In the genomic region with DNA sequence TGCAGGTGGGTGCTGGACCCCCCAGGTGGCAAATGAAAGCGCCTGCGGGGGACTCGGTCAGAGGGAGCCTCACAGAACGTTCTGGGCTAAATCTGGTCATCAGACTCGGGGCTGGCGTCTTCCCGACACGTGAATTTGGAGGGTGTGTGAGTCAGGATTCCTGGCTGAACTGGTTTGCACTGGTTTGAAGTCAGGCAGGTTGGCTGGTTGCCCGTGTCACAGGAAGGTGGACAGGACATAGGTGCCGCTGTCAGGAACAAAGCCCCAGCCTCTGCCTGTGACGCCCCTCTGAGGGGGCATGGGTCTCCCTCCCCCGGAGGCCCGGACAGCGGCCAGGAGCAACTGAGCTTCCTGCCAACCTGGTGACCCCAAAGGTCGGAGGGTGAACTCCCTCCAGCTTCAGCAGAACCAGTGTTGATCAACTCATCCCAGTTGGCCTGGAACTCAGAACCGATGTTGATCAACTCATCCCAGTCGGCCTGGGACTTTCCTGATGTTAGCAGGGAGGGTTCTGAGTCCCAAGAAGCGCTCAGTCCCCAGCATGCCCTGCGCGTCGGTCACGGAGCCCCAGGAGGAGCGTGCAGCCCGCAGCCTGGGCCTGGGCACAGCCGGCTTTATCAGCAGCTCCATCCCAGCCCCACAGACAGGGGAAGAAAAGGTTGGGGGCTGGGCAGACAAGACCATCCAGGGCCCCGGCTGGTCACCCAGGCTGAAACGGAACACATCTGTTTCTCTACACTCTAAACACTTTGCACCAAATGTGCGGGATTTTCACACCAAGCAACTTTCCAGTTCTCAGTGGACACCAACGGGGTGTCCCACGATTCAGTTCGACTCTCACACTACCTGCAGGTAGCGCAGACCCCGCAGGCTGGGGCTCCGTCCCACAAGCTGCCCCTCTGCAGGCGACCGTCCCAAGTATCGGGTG, we compare ENCODE assay signal across 13 cellular contexts. TPM values are rescaled to one million over a fixed set of nuclear protein-coding genes. Genes with fewer than 3 reads are reported as not detected.
DNase-seq lines count a peak whose midpoint lies in the region; ATAC-seq lines count a peak whose summit lies in the region.
"Had no signal": no experiment of that assay in that cellular context is flagged by ENCODE, and none has a peak within 500 bp of the region (broad histone marks: within the 10 kb centered on the region; RNA-seq: fewer than 3 reads in every experiment).

No MANE protein-coding gene starts in this region.

- ATAC-seq in left lobe of liver (peak; percentile 63), HG03135 (IDR thresholded peaks at IDR 0.05; ENCODE audit: unreplicated experiment) (no peak)
- ATAC-seq in stimulated activated naive CD8-positive, alpha-beta T cell treated with anti-CD3 and anti-CD28 coated beads, Interleukin-15, Interleukin-2, amounts not matched to agents 100 U/mL and 50 U/mL, for 24 hours: no peak
- ATAC-seq: activated CD4-positive, CD25-positive, alpha-beta regulatory T cell treated with anti-CD3 and anti-CD28 coated beads, Interleukin-2, amount 50 U/mL, for 24 hours; Panc1 had no signal

- peak; percentile 2 for DNase-seq in activated CD4-positive, alpha-beta T cell treated with anti-CD3 and anti-CD28 coated beads for 48 hours
- no peak for DNase-seq in activated CD4-positive, alpha-beta T cell treated with anti-CD3 and anti-CD28 coated beads, Interleukin-2, amount 50 U/mL, for 4 hours
- peak; percentile 11 for DNase-seq in activated CD8-positive, alpha-beta memory T cell treated with anti-CD3 and anti-CD28 coated beads, Interleukin-2, amount 50 U/mL, for 4 hours
- DNase-seq in left lobe of liver (ENCODE audit: low spot score): peak; percentile 59
- DNase-seq in stimulated activated naive CD8-positive, alpha-beta T cell treated with anti-CD3 and anti-CD28 coated beads, Interleukin-15, Interleukin-2, amounts not matched to agents 100 U/mL and 50 U/mL, for 24 hours: peak; percentile 2
- no peak for DNase-seq in T1000 (lab: John Stamatoyannopoulos, UW)
- no peak for DNase-seq in hippocampal formation (lab: John Stamatoyannopoulos, UW)
- DNase-seq: erythroblast, NCI-H1417, retina had no signal

RNA-seq across cellular contexts. Expression of a gene that starts 14.4 kb away (rescaled TPM):
- 4.7 TPM for total RNA-seq in left lobe of liver

Comparison
In these comparisons a context has a peak if more than half of its experiments do, and no peak if none do; other contexts are left out.
1. DNase-seq: peak in activated CD4-positive, alpha-beta T cell treated with anti-CD3 and anti-CD28 coated beads for 48 hours (single experiment), activated CD8-positive, alpha-beta memory T cell treated with anti-CD3 and anti-CD28 coated beads, Interleukin-2, amount 50 U/mL, for 4 hours (single experiment), left lobe of liver (single experiment) and stimulated activated naive CD8-positive, alpha-beta T cell treated with anti-CD3 and anti-CD28 coated beads, Interleukin-15, Interleukin-2, amounts not matched to agents 100 U/mL and 50 U/mL, for 24 hours (single experiment); none in activated CD4-positive, alpha-beta T cell treated with anti-CD3 and anti-CD28 coated beads, Interleukin-2, amount 50 U/mL, for 4 hours (0 of 2), T1000 (single experiment) and hippocampal formation (0 of 2).